8 cellular contexts compared by ENCODE assay signal in genomic region chr2:74959106-74959751, GRCh38. TPM values are rescaled to one million over a fixed set of nuclear protein-coding genes. Genes with fewer than 3 reads are reported as not detected.
DNase-seq lines count a peak whose midpoint lies in the region; ATAC-seq, FAIRE-seq and TF ChIP-seq lines count a peak whose summit lies in the region.

No MANE protein-coding gene starts in this region.

- in situ Hi-C loops in IMR-90 (cut with MboI; ENCODE audit: low sequenced_read_pairs): no loop called here

- TF ChIP-seq RAD21 in IMR-90 (IDR thresholded peaks at IDR 0.05; ENCODE audit: low read length): no peak

- H2AFZ ChIP-seq in ACC112 (ENCODE audit: low read length, unreplicated experiment): peak overlapping the region; percentile 87
- H2AFZ ChIP-seq in IMR-90 (replicated peaks; ENCODE audit: low read length, poor library complexity): peak overlapping the region; percentile 100

- peaks cover 2 to 22% (median 4%) of the 10 kb centered on the region in 5 experiments for H3K9me3 Mint-ChIP-seq in brain

- no peaks in the 10 kb centered on the region for H3K27me3 ChIP-seq in ACC112 (ENCODE audit: insufficient read depth, low read length)
- H3K27me3 ChIP-seq in IMR-90 (ENCODE audit: control insufficient read depth, insufficient read depth, low read length): no peaks in the 10 kb centered on the region
- no peaks in the 10 kb centered on the region for H3K27me3 ChIP-seq in mononuclear cell (ENCODE audit: insufficient read depth, low read length)

- no peak overlapping the region for H2BK20ac ChIP-seq in IMR-90 (ENCODE audit: low read depth, low read length)

- H3K4me3 ChIP-seq in ACC112 (ENCODE audit: low read depth, low read length) (peak overlapping the region; percentile 92), IMR-90 (ENCODE audit: insufficient read depth, low read depth, low read length) (peak overlapping the region; percentile 99), mononuclear cell (ENCODE audit: low read length) (peak overlapping the region; percentile 56)

- no TSS peak for BruUV-seq in IMR-90 (replicated peaks; lab: Mats Ljungman, UMichigan)

- peak overlapping the region; percentile 7; the same call in 1 of the 2 replicates for H2AK5ac ChIP-seq in IMR-90 (ENCODE audit: low read depth, low read length)

- peaks cover 50% of the 10 kb centered on the region for H3K36me3 Mint-ChIP-seq in brain

- dilution Hi-C loops in IMR-90 (cut with HindIII; ENCODE audit: low sequenced_read_pairs, unreplicated experiment): no loop called here

- peaks cover 36% of the 10 kb centered on the region for H3K36me3 ChIP-seq in ACC112 (ENCODE audit: insufficient read depth, low read length)
- no peaks in the 10 kb centered on the region for H3K36me3 ChIP-seq in IMR-90 (ENCODE audit: control insufficient read depth, insufficient read depth, low read length)

- no peak overlapping the region; the same call in 1 of the 2 replicates for H3K14ac ChIP-seq in IMR-90 (replicated peaks; ENCODE audit: low read depth, low read length)

- H3K9ac ChIP-seq in IMR-90 (ENCODE audit: low read depth, low read length): no peak overlapping the region

- no peak overlapping the region for H3K23ac ChIP-seq in IMR-90 (ENCODE audit: low read depth, low read length)

- no peak overlapping the region for H2BK15ac ChIP-seq in IMR-90 (ENCODE audit: low read depth, low read length)

- CTCF ChIA-PET in IMR-90 (lab: Yijun Ruan, JAX): no interaction called here

- H3K79me2 ChIP-seq in ACC112 (ENCODE audit: control insufficient read depth, insufficient read depth, low read length, unreplicated experiment): peaks cover 8% of the 10 kb centered on the region

- H3K56ac ChIP-seq in IMR-90 (ENCODE audit: extremely low read depth, insufficient read depth, low read length): no peak overlapping the region

- no CpG with 5 or more reads among the region's 10 CpGs for WGBS in IMR-90 (ENCODE audit: extremely low coverage in 2 of 2, insufficient read length in 1 of 2), 2 experiments

- no peak overlapping the region for H2BK120ac ChIP-seq in IMR-90 (ENCODE audit: low read depth, low read length)

- H3K4me1 Mint-ChIP-seq in brain: peaks cover 34% of the 10 kb centered on the region

- POLR2A ChIA-PET in IMR-90 (lab: Charles Lee; ENCODE audit: unreplicated experiment): no interaction called here

- H3K27me3 Mint-ChIP-seq in brain: no peaks in the 10 kb centered on the region

- H2AK9ac ChIP-seq in IMR-90 (replicated peaks; ENCODE audit: low read depth, low read length, poor library complexity): peak overlapping the region; percentile 3

- peak overlapping the region; percentile 15; the same call in 1 of the 2 replicates for H3K18ac ChIP-seq in IMR-90 (ENCODE audit: low read depth, low read length)

- H3K4me1 ChIP-seq in ACC112 (ENCODE audit: control insufficient read depth, insufficient read depth, low read length, unreplicated experiment) (peaks cover 20% of the 10 kb centered on the region), IMR-90 (ENCODE audit: control insufficient read depth, insufficient read depth, low read length) (peaks cover 2% of the 10 kb centered on the region), mononuclear cell (ENCODE audit: insufficient read depth, low read length) (peaks cover 22% of the 10 kb centered on the region)

- ATAC-seq in IMR-90 (ENCODE audit: low read depth): no peak
- no peak for ATAC-seq in GM21390 (IDR thresholded peaks at IDR 0.05; ENCODE audit: unreplicated experiment)

- H3K4me3 Mint-ChIP-seq in brain: peak overlapping the region; percentile 83 to 88 (median 86)

- TF ChIP-seq POLR2A in IMR-90 (IDR thresholded peaks at IDR 0.05; ENCODE audit: low read depth, low read length): no peak

- peak overlapping the region in 3 of 5 experiments; percentile 45 to 83 (median 71) for H3K27ac Mint-ChIP-seq in brain

- peak overlapping the region; percentile 33; the same call in 1 of the 2 replicates for H4K5ac ChIP-seq in IMR-90 (ENCODE audit: low read depth, low read length)

- no peak overlapping the region for H2BK5ac ChIP-seq in IMR-90 (ENCODE audit: low read depth, low read length, poor library complexity, severe bottlenecking)

- peak overlapping the region; percentile 83 for H3K4me2 ChIP-seq in IMR-90 (ENCODE audit: low read depth, low read length)

- no peak overlapping the region; the same call in 1 of the 2 replicates for H3K27ac ChIP-seq in ACC112 (ENCODE audit: low read depth, low read length)
- no peak overlapping the region for H3K27ac ChIP-seq in IMR-90 (ENCODE audit: insufficient read depth, low read length)

- H3K9me1 ChIP-seq in IMR-90 (ENCODE audit: insufficient read depth, low read length): 0 out of 2 replicates have a peak, but pooled peaks cover 4% of the 10 kb centered on the region

- H4K8ac ChIP-seq in IMR-90 (ENCODE audit: low read depth in 2 of 2, low read length in 2 of 2): peak overlapping the region; percentile 74 to 83

- peaks cover 16 to 29% of the 10 kb centered on the region in 2 experiments; a peak in 3 of 4 replicates for H3K79me1 ChIP-seq in IMR-90 (ENCODE audit: low read depth in 1 of 2, low read length in 2 of 2)

- TF ChIP-seq CTCF in IMR-90 (conservative IDR thresholded peaks at IDR 0.05; ENCODE audit: low read depth, low read length) (no peak), brain (conservative IDR thresholded peaks at IDR 0.05) (no peak)

- no peak overlapping the region for H4K91ac ChIP-seq in IMR-90 (ENCODE audit: insufficient read depth, low read depth, low read length)

- intact Hi-C loops in IMR-90 (cut with micrococcal nuclease) (no loop called here), posterior vena cava (cut with DNase I) (no loop called here)

- FAIRE-seq in RCC 7860 (lab: Jason Lieb, UNC): no peak

- H3K9me3 ChIP-seq in IMR-90 (ENCODE audit: control insufficient read depth, insufficient read depth, low read length) (peaks cover 2% of the 10 kb centered on the region; the same call in 1 of the 2 replicates), mononuclear cell (ENCODE audit: low read depth, low read length) (no peaks in the 10 kb centered on the region)

- H3K4ac ChIP-seq in IMR-90 (ENCODE audit: low read depth, low read length): no peak overlapping the region; the same call in 1 of the 2 replicates

- no peak for DNase-seq in IMR-90
- no peak for DNase-seq in posterior vena cava (ENCODE audit: low spot score)
- DNase-seq in RCC 7860 (ENCODE audit: low spot score): no peak
- no peak for DNase-seq in kidney tubule cell (ENCODE audit: low spot score)

- H4K20me1 ChIP-seq in IMR-90 (ENCODE audit: insufficient read depth, low read length): no peaks in the 10 kb centered on the region

TF ChIP-seq in IMR-90, 13 proteins besides CTCF, POLR2A, EP300 and RAD21:
- TF ChIP-seq MAFK (IDR thresholded peaks at IDR 0.05; ENCODE audit: low read depth, low read length) (no peak), CHD1 (IDR thresholded peaks at IDR 0.05; ENCODE audit: low read depth, low read length) (no peak), RFX5 (IDR thresholded peaks at IDR 0.05; ENCODE audit: low read depth, low read length) (no peak)

RNA-seq across cellular contexts. Expression of gene POLE4, which starts 0.8 kb away (rescaled TPM):
- total RNA-seq in IMR-90 (2012; rRNA removed): 9.0 and 16.7 TPM in 2 replicates
- polyA plus RNA-seq in IMR-90 (2012; rRNA removed): 23.9 and 31.2 TPM in 2 replicates
- 30.6 and 56.2 TPM in 2 replicates for polyA plus RNA-seq in IMR-90 (2012; cell fraction: cytosol; rRNA removed)
- 8.1 and 15.7 TPM in 2 replicates for polyA plus RNA-seq in IMR-90 (2012; cell fraction: nucleus; rRNA removed; ENCODE audit: low replicate concordance)
- 46.9 TPM for polyA plus RNA-seq in brain (ENCODE audit: insufficient read depth, low read depth, low replicate concordance)
- total RNA-seq in mononuclear cell: 23.4 TPM
- total RNA-seq in posterior vena cava: 10 to 100 TPM; 42.6 to 45.1 TPM
